ENCODE assay signal across 20 cellular contexts in genomic region chr2:8002765-8003393, GRCh38.
DNase-seq lines count a peak whose midpoint lies in the region; ATAC-seq, FAIRE-seq and TF ChIP-seq lines count a peak whose summit lies in the region.
"Had no signal": no experiment of that assay in that cellular context is flagged by ENCODE, and none has a peak within 500 bp of the region (broad histone marks: within the 10 kb centered on the region; RNA-seq: fewer than 3 reads in every experiment).

No MANE protein-coding gene starts in this region.

- H3K9ac ChIP-seq in skeletal muscle tissue (ENCODE audit: low read depth in 1 of 3, low read length in 3 of 3), result no peak overlapping the region

- H3K27me3 Mint-ChIP-seq in activated T-cell treated with anti-CD3 and anti-CD28 coated beads, Interleukin-2, amount 50 U/mL, for 4 hours (ENCODE audit: low read depth), result no peaks in the 10 kb centered on the region
- H3K27me3 Mint-ChIP-seq: activated naive CD8-positive, alpha-beta T cell treated with anti-CD3 and anti-CD28 coated beads, Interleukin-2, amount 10 ng/mL, durations not matched to agents 7 days and 5 days had no signal

- H3K4me3 Mint-ChIP-seq in activated T-cell treated with anti-CD3 and anti-CD28 coated beads, Interleukin-2, amount 50 U/mL, for 4 hours, result no peak overlapping the region
- H3K4me3 Mint-ChIP-seq: activated naive CD8-positive, alpha-beta T cell treated with anti-CD3 and anti-CD28 coated beads, Interleukin-2, amount 10 ng/mL, durations not matched to agents 7 days and 5 days; nephron progenitor cell had no signal

- no peaks in the 10 kb centered on the region for H3K36me3 Mint-ChIP-seq in activated T-cell treated with anti-CD3 and anti-CD28 coated beads, Interleukin-2, amount 50 U/mL, for 4 hours (ENCODE audit: insufficient read depth)
- H3K36me3 Mint-ChIP-seq: activated naive CD8-positive, alpha-beta T cell treated with anti-CD3 and anti-CD28 coated beads, Interleukin-2, amount 10 ng/mL, durations not matched to agents 7 days and 5 days had no signal

- H3K27me3 ChIP-seq in skeletal muscle tissue (ENCODE audit: control insufficient read depth in 3 of 3, insufficient read depth in 3 of 3, low read length in 3 of 3), result no peaks in the 10 kb centered on the region
- H3K27me3 ChIP-seq: esophagus muscularis mucosa had no signal

- H3K9me3 ChIP-seq in skeletal muscle tissue (ENCODE audit: control insufficient read depth in 3 of 3, low read length in 3 of 3), result no peaks in the 10 kb centered on the region
- H3K9me3 ChIP-seq: Caco-2, esophagus muscularis mucosa had no signal

- no peak for TF ChIP-seq CTCF in coronary artery (IDR thresholded peaks at IDR 0.05)

- H3K4me1 ChIP-seq in skeletal muscle tissue (ENCODE audit: control insufficient read depth in 3 of 3, insufficient read depth in 3 of 3, low read length in 3 of 3), result peaks cover 9 to 14% (median 11%) of the 10 kb centered on the region in 3 donors

- DNase-seq in GM12891 (ENCODE audit: insufficient read length, low spot score) (no peak), coronary artery (ENCODE audit: low spot score) (no peak), LoVo (ENCODE audit: low spot score) (no peak)
- DNase-seq in activated T-cell treated with anti-CD3 and anti-CD28 coated beads, Interleukin-2, amount 50 U/mL, for 4 hours, result no peak
- DNase-seq: activated CD4-positive, alpha-beta T cell treated with anti-CD3 and anti-CD28 coated beads, Interleukin-2, amount 50 U/mL, for 1 hour; activated naive CD8-positive, alpha-beta T cell treated with anti-CD3 and anti-CD28 coated beads, Interleukin-2, amount 10 ng/mL, durations not matched to agents 7 days and 5 days; Caco-2; caudate nucleus; effector CD4-positive, alpha-beta T cell; GOT3; mammary epithelial cell; NCI-H2029; stimulated activated CD4-positive, alpha-beta T cell treated with anti-CD3 and anti-CD28 coated beads, Interleukin-1b, Interleukin-23, amount 100 ng/mL, for 48 hours; substantia nigra had no signal

- H3K9me3 Mint-ChIP-seq in activated T-cell treated with anti-CD3 and anti-CD28 coated beads, Interleukin-2, amount 50 U/mL, for 4 hours, result no peaks in the 10 kb centered on the region
- H3K9me3 Mint-ChIP-seq: activated naive CD8-positive, alpha-beta T cell treated with anti-CD3 and anti-CD28 coated beads, Interleukin-2, amount 10 ng/mL, durations not matched to agents 7 days and 5 days had no signal

- ATAC-seq in HG03571 (IDR thresholded peaks at IDR 0.05; ENCODE audit: unreplicated experiment), result peak; percentile 50
- ATAC-seq in activated T-cell treated with anti-CD3 and anti-CD28 coated beads, Interleukin-2, amount 50 U/mL, for 4 hours, result no peak
- no peak for ATAC-seq in GM19452 (IDR thresholded peaks at IDR 0.05; ENCODE audit: unreplicated experiment)

- H3K27ac ChIP-seq in coronary artery, result peak overlapping the region; percentile 12 to 80
- H3K27ac ChIP-seq in skeletal muscle tissue (ENCODE audit: low read depth, low read length), result peak overlapping the region; percentile 80

- H3K36me3 ChIP-seq in skeletal muscle tissue (ENCODE audit: control insufficient read depth in 3 of 3, insufficient read depth in 3 of 3, low read length in 3 of 3), result no peaks in the 10 kb centered on the region
- H3K36me3 ChIP-seq: esophagus muscularis mucosa had no signal

- no peaks in the 10 kb centered on the region for H3K4me1 Mint-ChIP-seq in activated T-cell treated with anti-CD3 and anti-CD28 coated beads, Interleukin-2, amount 50 U/mL, for 4 hours (ENCODE audit: low read depth)

- H3K4me3 ChIP-seq in coronary artery (no peak overlapping the region), skeletal muscle tissue (ENCODE audit: low read length in 3 of 3) (no peak overlapping the region)

- no peak for TF ChIP-seq POLR2A in GM12891 (IDR thresholded peaks at IDR 0.05; ENCODE audit: low read depth, low read length)

- no peak for FAIRE-seq in GM12891 (lab: Jason Lieb, UNC)
- FAIRE-seq: GM12892 had no signal

TF ChIP-seq in GM12891, 5 proteins besides CTCF, POLR2A, EP300 and RAD21:
- TF ChIP-seq SPI1 (IDR thresholded peaks at IDR 0.05; ENCODE audit: low read depth, low read length), result peak; percentile 52; the same call in 1 of the 2 replicates
- TF ChIP-seq POLR2AphosphoS5 (IDR thresholded peaks at IDR 0.05; ENCODE audit: low read depth, low read length), result no peak
- TF ChIP-seq PAX5 (IDR thresholded peaks at IDR 0.05; ENCODE audit: insufficient read depth, low read length, severe bottlenecking), result no peak
TF ChIP-seq in GM12891: peak in this region for 1.
